Comparison of ENCODE assay signal across 27 cellular contexts in genomic region chr3:144105542-144105941, GRCh38.
DNase-seq lines count a peak whose midpoint lies in the region; ATAC-seq and TF ChIP-seq lines count a peak whose summit lies in the region.
"Had no signal": no experiment of that assay in that cellular context is flagged by ENCODE, and none has a peak within 500 bp of the region (broad histone marks: within the 10 kb centered on the region; RNA-seq: fewer than 3 reads in every experiment).

No MANE protein-coding gene starts in this region.

- CTCF ChIA-PET in Calu3 (lab: Charles Lee), result interaction anchor here (0.6 to 1.1 kb wide), 3 partner anchors 11 to 600 kb away, joined by 3 to 5 read pairs (median 4); partner anchors contain the start of gene DIPK2A

- H3K4me3 ChIP-seq in hepatocyte, result no peak overlapping the region
- H3K4me3 ChIP-seq: ascending aorta, SJCRH30, suprapubic skin had no signal

- no peaks in the 10 kb centered on the region for H3K9me3 ChIP-seq in hepatocyte (ENCODE audit: low read depth)
- H3K9me3 ChIP-seq: ascending aorta, SJCRH30, suprapubic skin had no signal

- DNase-seq in Calu3 (peak; percentile 31), NCI-H226 (peak; percentile 19), hepatocyte (ENCODE audit: low spot score) (peak; percentile 53), mucosa of gallbladder (ENCODE audit: low spot score) (peak; percentile 22), chondrocyte (ENCODE audit: low spot score) (no peak), GM19238 (ENCODE audit: insufficient read length, low spot score) (no peak), DMS153 treated with DMSO at 0.1 percent for 48 hours (lab: John Stamatoyannopoulos, UW; ENCODE audit: unreplicated experiment) (no peak)
- no peak for DNase-seq in activated T-cell treated with anti-CD3 and anti-CD28 coated beads, Interleukin-2, amount 50 U/mL, for 4 hours
- DNase-seq: activated CD4-positive, alpha-beta T cell treated with anti-CD3 and anti-CD28 coated beads, Interleukin-2, amount 50 U/mL, for 48 hours; central memory CD4-positive, alpha-beta T cell; endodermal cell; hypothalamus; immature natural killer cell; MM.1S; NCI-H2081; NCI-H345; NCI-H82; SJCRH30; stimulated activated naive CD4-positive, alpha-beta T cell; T-helper 1 cell had no signal

- ATAC-seq in activated T-cell treated with anti-CD3 and anti-CD28 coated beads, Interleukin-2, amount 50 U/mL, for 4 hours, result no peak
- ATAC-seq: activated T-helper 17 cell treated with anti-CD3 and anti-CD28 coated beads, Interleukin-2, amount 50 U/mL, for 72 hours; sciatic nerve had no signal

- H3K9me3 Mint-ChIP-seq in Calu3 (ENCODE audit: low read depth, unreplicated experiment) (no peaks in the 10 kb centered on the region), chondrocyte (ENCODE audit: low read depth) (no peaks in the 10 kb centered on the region)
- no peaks in the 10 kb centered on the region for H3K9me3 Mint-ChIP-seq in activated T-cell treated with anti-CD3 and anti-CD28 coated beads, Interleukin-2, amount 50 U/mL, for 4 hours
- H3K9me3 Mint-ChIP-seq: activated T-helper 17 cell treated with anti-CD3 and anti-CD28 coated beads, Interleukin-2, amount 50 U/mL, for 72 hours; dendritic cell treated with granulocyte-macrophage colony-stimulating factor and Interleukin-4, amounts not matched to agents 40 ng/mL and 50 ng/mL, for 4 days; endodermal cell; immature natural killer cell had no signal

- H3K27me3 ChIP-seq in hepatocyte, result no peaks in the 10 kb centered on the region
- H3K27me3 ChIP-seq: ascending aorta, SJCRH30, suprapubic skin had no signal

- intact Hi-C loops in Calu3 (cut with micrococcal nuclease; ENCODE audit: unreplicated experiment), result loop anchor here (2.0 kb wide), 1 partner anchor 129 kb away; no protein-coding TSS in a partner anchor

- 58% methylated on average over 3 of the region's 3 CpGs for WGBS in hepatocyte (ENCODE audit: low lambda C conversion rate, missing lambda C conversion rate)

- peak overlapping the region; percentile 24 for H3K27ac Mint-ChIP-seq in Calu3 (ENCODE audit: unreplicated experiment)
- H3K27ac Mint-ChIP-seq in chondrocyte (ENCODE audit: unreplicated experiment), result no peak overlapping the region
- H3K27ac Mint-ChIP-seq: activated naive CD8-positive, alpha-beta T cell; activated T-helper 17 cell treated with anti-CD3 and anti-CD28 coated beads, Interleukin-2, amount 50 U/mL, for 72 hours; dendritic cell treated with granulocyte-macrophage colony-stimulating factor and Interleukin-4, amounts not matched to agents 40 ng/mL and 50 ng/mL, for 4 days; endodermal cell; immature natural killer cell had no signal

- H3K36me3 Mint-ChIP-seq in Calu3 (ENCODE audit: insufficient read depth, unreplicated experiment), result peaks cover 5% of the 10 kb centered on the region
- no peaks in the 10 kb centered on the region for H3K36me3 Mint-ChIP-seq in chondrocyte (ENCODE audit: low read depth)
- H3K36me3 Mint-ChIP-seq in activated T-cell treated with anti-CD3 and anti-CD28 coated beads, Interleukin-2, amount 50 U/mL, for 4 hours (ENCODE audit: insufficient read depth), result no peaks in the 10 kb centered on the region
- H3K36me3 Mint-ChIP-seq: activated naive CD8-positive, alpha-beta T cell; immature natural killer cell had no signal

- H3K79me2 ChIP-seq in hepatocyte, result no peaks in the 10 kb centered on the region

- H3K27ac ChIP-seq in hepatocyte, result peak overlapping the region; percentile 71
- H3K27ac ChIP-seq: ascending aorta, SJCRH30, suprapubic skin had no signal

- H3K4me1 Mint-ChIP-seq in Calu3 (ENCODE audit: low read depth, unreplicated experiment) (peaks cover 9% of the 10 kb centered on the region), chondrocyte (ENCODE audit: low read depth) (peaks cover 42% of the 10 kb centered on the region)
- peaks cover 1% of the 10 kb centered on the region for H3K4me1 Mint-ChIP-seq in activated T-cell treated with anti-CD3 and anti-CD28 coated beads, Interleukin-2, amount 50 U/mL, for 4 hours (ENCODE audit: low read depth)
- H3K4me1 Mint-ChIP-seq: activated T-helper 17 cell treated with anti-CD3 and anti-CD28 coated beads, Interleukin-2, amount 50 U/mL, for 72 hours had no signal

- BruUV-seq in Calu3 (replicated peaks; lab: Mats Ljungman, UMichigan), result no TSS peak

- H3K4me1 ChIP-seq in hepatocyte (ENCODE audit: insufficient read depth), result no peaks in the 10 kb centered on the region

- no peaks in the 10 kb centered on the region for H4K20me1 ChIP-seq in hepatocyte (ENCODE audit: insufficient read depth, poor library complexity, severe bottlenecking)

- TF ChIP-seq CTCF in Calu3 (IDR thresholded peaks at IDR 0.05; ENCODE audit: unreplicated experiment) (no peak), hepatocyte (IDR thresholded peaks at IDR 0.05; ENCODE audit: poor library complexity) (no peak), chondrocyte (IDR thresholded peaks at IDR 0.05) (no peak)

- no peaks in the 10 kb centered on the region for H3K9me2 ChIP-seq in hepatocyte (replicated peaks; ENCODE audit: insufficient read depth)

- H3K36me3 ChIP-seq in hepatocyte (replicated peaks; ENCODE audit: insufficient read depth, low read depth), result no peaks in the 10 kb centered on the region
- H3K36me3 ChIP-seq: ascending aorta, SJCRH30, suprapubic skin had no signal

- H3K27me3 Mint-ChIP-seq in Calu3 (ENCODE audit: unreplicated experiment), result no peaks in the 10 kb centered on the region
- H3K27me3 Mint-ChIP-seq in chondrocyte (ENCODE audit: low read depth), result no peaks in the 10 kb centered on the region
- peaks cover 4% of the 10 kb centered on the region for H3K27me3 Mint-ChIP-seq in activated T-cell treated with anti-CD3 and anti-CD28 coated beads, Interleukin-2, amount 50 U/mL, for 4 hours (ENCODE audit: low read depth)
- H3K27me3 Mint-ChIP-seq: dendritic cell treated with granulocyte-macrophage colony-stimulating factor and Interleukin-4, amounts not matched to agents 40 ng/mL and 50 ng/mL, for 4 days had no signal

- no peak overlapping the region for H3K4me3 Mint-ChIP-seq in Calu3 (ENCODE audit: low read depth, unreplicated experiment)
- H3K4me3 Mint-ChIP-seq in chondrocyte (ENCODE audit: unreplicated experiment), result no peak overlapping the region
- no peak overlapping the region for H3K4me3 Mint-ChIP-seq in activated T-cell treated with anti-CD3 and anti-CD28 coated beads, Interleukin-2, amount 50 U/mL, for 4 hours
- H3K4me3 Mint-ChIP-seq: activated naive CD8-positive, alpha-beta T cell; activated T-helper 17 cell treated with anti-CD3 and anti-CD28 coated beads, Interleukin-2, amount 50 U/mL, for 72 hours; dendritic cell treated with granulocyte-macrophage colony-stimulating factor and Interleukin-4, amounts not matched to agents 40 ng/mL and 50 ng/mL, for 4 days; endodermal cell; immature natural killer cell; neural crest cell had no signal

- H3K4me2 ChIP-seq in hepatocyte, result no peak overlapping the region

- no peak overlapping the region for H2AFZ ChIP-seq in hepatocyte

Comparison
In these comparisons a context has a peak if more than half of its experiments do, and no peak if none do; other contexts are left out.
1. DNase-seq: peak in Calu3 (single experiment), NCI-H226 (single experiment), hepatocyte (single experiment) and mucosa of gallbladder (single experiment); none in chondrocyte (single experiment), GM19238 (single experiment), DMS153 treated with DMSO at 0.1 percent for 48 hours (single experiment) and activated T-cell treated with anti-CD3 and anti-CD28 coated beads, Interleukin-2, amount 50 U/mL, for 4 hours (single experiment).